ENCODE assay signal across 12 cellular contexts in genomic region chr6:26120807-26121140, GRCh38. TPM values are rescaled to one million over a fixed set of nuclear protein-coding genes. Genes with fewer than 3 reads are reported as not detected.
DNase-seq lines count a peak whose midpoint lies in the region; ATAC-seq and TF ChIP-seq lines count a peak whose summit lies in the region.
"Had no signal": no experiment of that assay in that cellular context is flagged by ENCODE, and none has a peak within 500 bp of the region (broad histone marks: within the 10 kb centered on the region; RNA-seq: fewer than 3 reads in every experiment).

No MANE protein-coding gene starts in this region.

- H3K9ac ChIP-seq in mammary epithelial cell (ENCODE audit: insufficient read depth, low read length), result no peak overlapping the region

- no peak for TF ChIP-seq CTCF in mammary epithelial cell (conservative IDR thresholded peaks at IDR 0.05 in 1 of 2, IDR thresholded peaks at IDR 0.05 in 1 of 2; ENCODE audit: extremely low read depth in 1 of 2, insufficient read depth in 1 of 2, low read depth in 1 of 2, low read length in 2 of 2)
- no peak for TF ChIP-seq CTCF in MCF 10A (IDR thresholded peaks at IDR 0.05; ENCODE audit: unreplicated experiment)
- no peak for TF ChIP-seq CTCF in type B pancreatic cell (conservative IDR thresholded peaks at IDR 0.05)

- ATAC-seq in HG02759 (IDR thresholded peaks at IDR 0.05; ENCODE audit: unreplicated experiment), result no peak
- no peak for ATAC-seq in GM19351 (IDR thresholded peaks at IDR 0.05; ENCODE audit: unreplicated experiment)
- ATAC-seq: gastroesophageal sphincter had no signal

- CTCF ChIA-PET in mammary epithelial cell (lab: Charles Lee; ENCODE audit: low non-redundant PET), result no interaction called here
- CTCF ChIA-PET in MCF 10A (lab: Yijun Ruan, JAX), result interaction anchor here (0.6 to 0.7 kb wide), 3 partner anchors 38 to 1709 kb away, joined by 4 to 5 read pairs (median 4); no protein-coding TSS in a partner anchor

- no peak overlapping the region for H3K4me3 ChIP-seq in mammary epithelial cell (replicated peaks in 1 of 3; ENCODE audit: insufficient read depth in 1 of 3, low read depth in 2 of 3, low read length in 3 of 3)
- H3K4me3 ChIP-seq: gastroesophageal sphincter had no signal

- no peak overlapping the region for H3K4me2 ChIP-seq in mammary epithelial cell (ENCODE audit: insufficient read depth, low read depth, low read length)

- dilution Hi-C loops in mammary epithelial cell (cut with HindIII; ENCODE audit: low sequenced_read_pairs), result no loop called here

- H3K36me3 Mint-ChIP-seq in MCF 10A (ENCODE audit: insufficient read depth, unreplicated experiment) (peaks cover 33% of the 10 kb centered on the region), type B pancreatic cell (peaks cover 3% of the 10 kb centered on the region)

- in situ Hi-C loops in mammary epithelial cell (cut with MboI; ENCODE audit: low sequenced_read_pairs in 2 of 2), result loop anchor here in 1 of 2 donors (5.0 kb wide), 1 partner anchor 37 kb away; a partner anchor contains a TSS

- peak overlapping the region; percentile 21 for H3K27ac ChIP-seq in mammary epithelial cell (ENCODE audit: insufficient read depth, low read depth, low read length)
- H3K27ac ChIP-seq in epithelial cell of prostate, result peak overlapping the region; percentile 90
- H3K27ac ChIP-seq: gastroesophageal sphincter had no signal

- no peak overlapping the region for H2AFZ ChIP-seq in mammary epithelial cell (ENCODE audit: low read depth, low read length)

- WGBS in mammary epithelial cell (ENCODE audit: low coverage, missing lambda C conversion rate), result 84% methylated on average over 3 of the region's 3 CpGs

- H3K27me3 Mint-ChIP-seq in MCF 10A (ENCODE audit: insufficient read depth, unreplicated experiment), result no peaks in the 10 kb centered on the region
- no peaks in the 10 kb centered on the region for H3K27me3 Mint-ChIP-seq in type B pancreatic cell

- DNase-seq in mammary epithelial cell (no peak), MCF 10A (ENCODE audit: unreplicated experiment) (no peak), SW480 (ENCODE audit: low spot score) (peak; percentile 12), epithelial cell of prostate (ENCODE audit: low read depth, low spot score) (no peak), type B pancreatic cell (ENCODE audit: extremely low spot score, unreplicated experiment) (no peak)
- no peak for DNase-seq in effector CD4-positive, alpha-beta T cell
- DNase-seq: AML-193, anterior cingulate cortex, NCI-H2107 had no signal

- H3K79me2 ChIP-seq in mammary epithelial cell (ENCODE audit: insufficient read depth, low read length), result peaks cover 17% of the 10 kb centered on the region

- peaks cover 19% of the 10 kb centered on the region for H3K4me1 ChIP-seq in mammary epithelial cell (ENCODE audit: insufficient read depth, low read length)

- intact Hi-C loops in mammary epithelial cell (cut with micrococcal nuclease) (loop anchor here (5.0 kb wide), 2 partner anchors 97 to 152 kb away; a partner anchor contains a TSS), MCF 10A (cut with micrococcal nuclease) (no loop called here)

- H3K4me1 Mint-ChIP-seq in MCF 10A (ENCODE audit: insufficient read depth, unreplicated experiment) (peaks cover 12% of the 10 kb centered on the region), type B pancreatic cell (ENCODE audit: unreplicated experiment) (peaks cover 14% of the 10 kb centered on the region)

- H3K4me3 Mint-ChIP-seq in MCF 10A (ENCODE audit: unreplicated experiment) (no peak overlapping the region), type B pancreatic cell (no peak overlapping the region)

- no peaks in the 10 kb centered on the region for H3K9me3 ChIP-seq in mammary epithelial cell (replicated peaks; ENCODE audit: insufficient read depth, low read length)
- H3K9me3 ChIP-seq: gastroesophageal sphincter had no signal

- no TSS peak for BruUV-seq in mammary epithelial cell (replicated peaks; lab: Mats Ljungman, UMichigan)
- no TSS peak for BruUV-seq in MCF 10A (replicated peaks; lab: Mats Ljungman, UMichigan)

- H4K20me1 ChIP-seq in mammary epithelial cell (ENCODE audit: insufficient read depth, low read length), result peaks cover 5% of the 10 kb centered on the region

- no peaks in the 10 kb centered on the region for H3K36me3 ChIP-seq in mammary epithelial cell (ENCODE audit: insufficient read depth, low read length)
- H3K36me3 ChIP-seq: gastroesophageal sphincter had no signal

- POLR2A ChIA-PET in MCF 10A (lab: Yijun Ruan, JAX), result interaction anchor here (0.7 to 3.2 kb wide), 11 partner anchors 13 to 1713 kb away, joined by 3 to 86 read pairs (median 25); a partner anchor contains a TSS

- H3K27me3 ChIP-seq in mammary epithelial cell (ENCODE audit: insufficient read depth, low read length), result no peaks in the 10 kb centered on the region
- H3K27me3 ChIP-seq: gastroesophageal sphincter had no signal

- H3K27ac Mint-ChIP-seq in MCF 10A (ENCODE audit: low read depth, unreplicated experiment) (no peak overlapping the region), type B pancreatic cell (peak overlapping the region; percentile 83)

- H3K9me3 Mint-ChIP-seq in MCF 10A (ENCODE audit: unreplicated experiment), result no peaks in the 10 kb centered on the region
- no peaks in the 10 kb centered on the region for H3K9me3 Mint-ChIP-seq in type B pancreatic cell

RNA-seq across cellular contexts. Expression of gene HFE, which starts 33.5 kb away (rescaled TPM):
- 1 to 10 TPM; 9.0 to 9.5 TPM for total RNA-seq in mammary epithelial cell
- polyA plus RNA-seq in mammary epithelial cell, result 17.2 TPM
- 32.7 TPM for polyA minus RNA-seq in mammary epithelial cell
- total RNA-seq in MCF 10A (2022), result 2.8 and 5.2 TPM in 2 replicates
- total RNA-seq in type B pancreatic cell (ENCODE audit: low replicate concordance), result 2.2 and 2.6 TPM in 2 replicates
